In genomic region chr1:10474613-10475507, GRCh38 we compare ENCODE assay signal across 1 cellular context.
TF ChIP-seq lines count a peak whose summit lies in the region.

PEX14 (plus strand) TSS chr1:10474950; CDS start chr1:10474967, 17 bp downstream.

TF ChIP-seq in K562, 482 proteins besides CTCF, POLR2A, EP300 and RAD21 (continued from another document and continues in another):
- no peak for TF ChIP-seq DLX4 (CRISPR knock-in tag; IDR thresholded peaks at IDR 0.05)
- peak; percentile 93 for TF ChIP-seq ETS1 (conservative IDR thresholded peaks at IDR 0.05; ENCODE audit: control insufficient read depth, low read depth, low read length)
- no peak for TF ChIP-seq RERE (CRISPR knock-in tag; IDR thresholded peaks at IDR 0.05; ENCODE audit: borderline replicate concordance)
- no peak for TF ChIP-seq ZNF354B (CRISPR knock-in tag; IDR thresholded peaks at IDR 0.05)
- no peak; the same call in 1 of the 2 replicates for TF ChIP-seq ZNF511 (CRISPR knock-in tag; IDR thresholded peaks at IDR 0.05)
- peak; percentile 75 for TF ChIP-seq HMGN3 (IDR thresholded peaks at IDR 0.05; ENCODE audit: borderline replicate concordance, extremely low read depth, insufficient read length, low read depth, low read length)
- TF ChIP-seq ZNF224 (CRISPR knock-in tag; IDR thresholded peaks at IDR 0.05) = no peak
- TF ChIP-seq GTF3C2 (IDR thresholded peaks at IDR 0.05; ENCODE audit: borderline replicate concordance, extremely low read depth, insufficient read length) = no peak
- TF ChIP-seq DNMT1 (IDR thresholded peaks at IDR 0.05) = no peak
- TF ChIP-seq ARID2 (IDR thresholded peaks at IDR 0.05) = no peak
- peak; percentile 86 for TF ChIP-seq ZBTB9 (CRISPR knock-in tag; IDR thresholded peaks at IDR 0.05)
- TF ChIP-seq ZNF57 (CRISPR knock-in tag; IDR thresholded peaks at IDR 0.05) = no peak
- TF ChIP-seq PTBP1 (IDR thresholded peaks at IDR 0.05; ENCODE audit: low read depth, low read length) = no peak
- TF ChIP-seq CBX2 (IDR thresholded peaks at IDR 0.05; ENCODE audit: insufficient read depth, low read length, poor library complexity, severe bottlenecking) = no peak
- TF ChIP-seq MECOM (CRISPR knock-in tag; IDR thresholded peaks at IDR 0.05) = no peak
- TF ChIP-seq NONO (IDR thresholded peaks at IDR 0.05; ENCODE audit: low read depth in 2 of 2, low read length in 1 of 2) = peak in 1 of 2 experiments; percentile 76; a peak in 1 of 4 replicates
- no peak for TF ChIP-seq PHB (CRISPR knock-in tag; IDR thresholded peaks at IDR 0.05)
- peak; percentile 91 for TF ChIP-seq RBFOX2 (IDR thresholded peaks at IDR 0.05; ENCODE audit: low read depth, low read length)
- TF ChIP-seq GMEB1 (CRISPR knock-in tag; IDR thresholded peaks at IDR 0.05) = no peak
- TF ChIP-seq BHLHE40 (IDR thresholded peaks at IDR 0.05; ENCODE audit: low read length) = peak; percentile 71
- peak; percentile 79; the same call in 1 of the 2 replicates for TF ChIP-seq TFAP4 (CRISPR knock-in tag; IDR thresholded peaks at IDR 0.05; ENCODE audit: borderline replicate concordance)
- no peak for TF ChIP-seq GATAD2B (IDR thresholded peaks at IDR 0.05; ENCODE audit: borderline replicate concordance)
- TF ChIP-seq ZBTB2 (IDR thresholded peaks at IDR 0.05) = no peak; the same call in 1 of the 2 replicates
- no peak for TF ChIP-seq IRF2 (CRISPR knock-in tag; IDR thresholded peaks at IDR 0.05)
- TF ChIP-seq TOE1 (IDR thresholded peaks at IDR 0.05; ENCODE audit: borderline replicate concordance) = peak; percentile 91
- TF ChIP-seq TOE1 (CRISPR knock-in tag; IDR thresholded peaks at IDR 0.05; ENCODE audit: borderline replicate concordance, low read depth) = no peak
- TF ChIP-seq RBBP5 (IDR thresholded peaks at IDR 0.05; ENCODE audit: borderline replicate concordance, insufficient read depth, low read length, poor library complexity, severe bottlenecking) = peak; percentile 99
- TF ChIP-seq SRSF3 (IDR thresholded peaks at IDR 0.05; ENCODE audit: insufficient read depth, low read length) = no peak
- TF ChIP-seq CXXC5 (CRISPR knock-in tag; IDR thresholded peaks at IDR 0.05) = peak; percentile 72
- TF ChIP-seq PTRF (tag; IDR thresholded peaks at IDR 0.05) = no peak
- TF ChIP-seq TRIM25 (IDR thresholded peaks at IDR 0.05; ENCODE audit: borderline replicate concordance) = no peak
- peak; percentile 49; the same call in 1 of the 2 replicates for TF ChIP-seq SMARCA4 (IDR thresholded peaks at IDR 0.05)
- TF ChIP-seq ZSCAN32 (CRISPR knock-in tag; IDR thresholded peaks at IDR 0.05) = no peak
- no peak for TF ChIP-seq SNIP1 (IDR thresholded peaks at IDR 0.05; ENCODE audit: low read depth)
- TF ChIP-seq ELF2 (CRISPR knock-in tag; IDR thresholded peaks at IDR 0.05) = no peak
- no peak for TF ChIP-seq ZNF174 (CRISPR knock-in tag; IDR thresholded peaks at IDR 0.05)
- no peak for TF ChIP-seq KLF16 (IDR thresholded peaks at IDR 0.05)
- TF ChIP-seq LEF1 (IDR thresholded peaks at IDR 0.05) = no peak
- peak; percentile 73 for TF ChIP-seq RB1 (IDR thresholded peaks at IDR 0.05; ENCODE audit: low read depth)
- no peak for TF ChIP-seq ZNF518B (CRISPR knock-in tag; IDR thresholded peaks at IDR 0.05)
